Comparison of ENCODE assay signal across 14 cellular contexts in the genomic region with DNA sequence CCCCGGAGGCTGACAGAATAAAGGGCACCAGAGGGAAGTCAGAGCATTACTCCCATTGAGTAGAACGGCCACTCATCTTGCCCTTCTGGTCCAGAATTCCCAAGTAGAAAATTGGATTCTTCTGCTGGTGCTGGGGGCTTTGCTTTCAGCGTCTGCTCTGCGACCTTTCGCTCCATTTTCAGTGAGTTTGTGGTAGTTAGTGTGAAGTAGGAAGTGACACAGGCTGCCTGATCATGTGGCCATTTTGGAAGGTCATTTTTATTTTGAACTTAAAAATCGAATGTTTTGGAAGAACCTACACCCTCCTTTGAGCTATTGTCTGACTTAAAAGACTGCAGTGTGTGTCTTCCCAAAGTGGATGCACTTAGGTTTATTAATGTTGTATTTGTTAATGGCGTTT.
"Had no signal": no experiment of that assay in that cellular context is flagged by ENCODE, and none has a peak within 500 bp of the region (broad histone marks: within the 10 kb centered on the region; RNA-seq: fewer than 3 reads in every experiment).

No MANE protein-coding gene starts in this region.

- H3K4me3 Mint-ChIP-seq: activated naive CD8-positive, alpha-beta T cell treated with anti-CD3 and anti-CD28 coated beads, Interleukin-2, amount 10 ng/mL, durations not matched to agents 7 days and 5 days; nephron progenitor cell had no signal

- H3K36me3 ChIP-seq: sigmoid colon had no signal

- H3K4me3 ChIP-seq: sigmoid colon, SK-N-MC, stomach, testis had no signal

- H3K9me3 ChIP-seq: sigmoid colon, stomach, testis had no signal

- H3K27me3 Mint-ChIP-seq: activated naive CD8-positive, alpha-beta T cell treated with anti-CD3 and anti-CD28 coated beads, Interleukin-2, amount 10 ng/mL, durations not matched to agents 7 days and 5 days had no signal

- DNase-seq: activated CD8-positive, alpha-beta memory T cell treated with anti-CD3 and anti-CD28 coated beads for 24 hours; activated gamma-delta T cell treated with Interleukin-2 at 50 U/mL for 16 hours; activated naive CD8-positive, alpha-beta T cell treated with anti-CD3 and anti-CD28 coated beads, Interleukin-2, amount 10 ng/mL, durations not matched to agents 7 days and 5 days; anterior cingulate cortex; hypothalamus; mesendoderm; nephron progenitor cell; sigmoid colon; stimulated activated CD4-positive, alpha-beta T cell treated with anti-CD3 and anti-CD28 coated beads, Interleukin-1b, Interleukin-23, amount 100 ng/mL, for 48 hours; stomach; T1000; testis had no signal

- H3K9me3 Mint-ChIP-seq: activated naive CD8-positive, alpha-beta T cell treated with anti-CD3 and anti-CD28 coated beads, Interleukin-2, amount 10 ng/mL, durations not matched to agents 7 days and 5 days; nephron progenitor cell had no signal

- H3K27ac Mint-ChIP-seq: activated naive CD8-positive, alpha-beta T cell treated with anti-CD3 and anti-CD28 coated beads, Interleukin-2, amount 10 ng/mL, durations not matched to agents 7 days and 5 days; nephron progenitor cell had no signal

- H3K27ac ChIP-seq: SK-N-MC had no signal

- ATAC-seq: esophagus mucosa had no signal

- H3K27me3 ChIP-seq: sigmoid colon, stomach, testis had no signal
